Comparison of ENCODE assay signal across 8 cellular contexts in genomic region chr1:86741947-86742572, GRCh38. TPM values are rescaled to one million over a fixed set of nuclear protein-coding genes. Genes with fewer than 3 reads are reported as not detected.
DNase-seq lines count a peak whose midpoint lies in the region; ATAC-seq and TF ChIP-seq lines count a peak whose summit lies in the region.

No MANE protein-coding gene starts in this region.

- no peaks in the 10 kb centered on the region for H4K20me1 ChIP-seq in PC-3 (ENCODE audit: low read length)

- no peaks in the 10 kb centered on the region for H3K79me2 ChIP-seq in PC-3 (ENCODE audit: low read length)

- intact Hi-C loops in PC-3 (cut with micrococcal nuclease) = loop anchor here (5.0 kb wide), 2 partner anchors 240 to 360 kb away; no protein-coding TSS in a partner anchor

- H3K9ac ChIP-seq in PC-3 (ENCODE audit: low read length) = no peak overlapping the region

- H3K4me3 ChIP-seq in AG09309 (ENCODE audit: control insufficient read depth, low read depth, low read length) = no peak overlapping the region
- H3K4me3 ChIP-seq in PC-3 (ENCODE audit: low read length) = no peak overlapping the region

- no TSS peak for BruUV-seq in PC-3 (replicated peaks; lab: Mats Ljungman, UMichigan)

- H3K27ac ChIP-seq in PC-3 (ENCODE audit: low read length) = no peak overlapping the region

- no peaks in the 10 kb centered on the region for H3F3A ChIP-seq in PC-3 (ENCODE audit: low read length, unreplicated experiment)

- peaks cover 3% of the 10 kb centered on the region for H3K9me3 Mint-ChIP-seq in mesothelial cell of epicardium

- DNase-seq in AG09309 (ENCODE audit: low read depth) = no peak
- DNase-seq in GM10266 (ENCODE audit: extremely low spot score) = peak; percentile 15
- peak; percentile 66 for DNase-seq in PC-3
- DNase-seq in cerebellar cortex (ENCODE audit: low spot score) = peak; percentile 42
- no peak for DNase-seq in mesothelial cell of epicardium (ENCODE audit: low spot score in 2 of 2, unreplicated experiment in 2 of 2)
- DNase-seq in NCI-H524 treated with DMSO at 0.1 percent for 48 hours (lab: John Stamatoyannopoulos, UW) = no peak

- no peak overlapping the region for H3K4me3 Mint-ChIP-seq in mesothelial cell of epicardium

- ATAC-seq in PC-3 = peak; percentile 27; the same call in 1 of the 2 replicates
- ATAC-seq in HG02938 (IDR thresholded peaks at IDR 0.05; ENCODE audit: unreplicated experiment) = no peak
- no peak for ATAC-seq in HG02610 (IDR thresholded peaks at IDR 0.05; ENCODE audit: unreplicated experiment)

- POLR2A ChIA-PET in PC-3 (lab: Charles Lee; ENCODE audit: unreplicated experiment) = no interaction called here

- TF ChIP-seq CTCF in AG09309 (IDR thresholded peaks at IDR 0.05; ENCODE audit: control insufficient read depth, insufficient read depth, low read depth, low read length, missing control alignments) (peak; percentile 53), GM10266 (IDR thresholded peaks at IDR 0.05; ENCODE audit: control insufficient read depth, insufficient read depth, low read depth, missing control alignments) (peak; percentile 25), PC-3 (conservative IDR thresholded peaks at IDR 0.05; ENCODE audit: low read depth, low read length) (peak; percentile 84), mesothelial cell of epicardium (IDR thresholded peaks at IDR 0.05; ENCODE audit: unreplicated experiment) (peak; percentile 74)

- H3K9me2 ChIP-seq in PC-3 (replicated peaks; ENCODE audit: low read length) = no peaks in the 10 kb centered on the region

- H3K27me3 ChIP-seq in PC-3 (ENCODE audit: low read length) = no peaks in the 10 kb centered on the region

- no peaks in the 10 kb centered on the region for H3K27me3 Mint-ChIP-seq in mesothelial cell of epicardium (ENCODE audit: low read depth)

- H3K9me3 ChIP-seq in PC-3 (ENCODE audit: low read length) = no peaks in the 10 kb centered on the region

- H3K27ac Mint-ChIP-seq in mesothelial cell of epicardium = no peak overlapping the region

- peaks cover 15% of the 10 kb centered on the region for H3K36me3 Mint-ChIP-seq in mesothelial cell of epicardium

- no peak overlapping the region for H3K4me2 ChIP-seq in PC-3 (ENCODE audit: low read length)

- no peaks in the 10 kb centered on the region for H3K4me1 ChIP-seq in PC-3 (ENCODE audit: insufficient read depth, low read length)

- H3K4me1 Mint-ChIP-seq in mesothelial cell of epicardium = peaks cover 4% of the 10 kb centered on the region

- peaks cover 22% of the 10 kb centered on the region for H3K36me3 ChIP-seq in PC-3 (ENCODE audit: low read depth, low read length)

- CTCF ChIA-PET in PC-3 (lab: Charles Lee) = interaction anchor here (0.5 to 1.8 kb wide), 3 partner anchors 11 to 267 kb away, joined by 3 to 16 read pairs (median 8); partner anchors contain the start of gene SH3GLB1

- no peak overlapping the region for H2AFZ ChIP-seq in PC-3 (ENCODE audit: low read length)

RNA-seq across cellular contexts. Expression of gene SH3GLB1, which starts 37.7 kb away (rescaled TPM):
- total RNA-seq in PC-3 (2014; rRNA removed) = 23.3 and 25.0 TPM in 2 replicates
- total RNA-seq in mesothelial cell of epicardium = 57.7 to 61.2 TPM (median 59.4 TPM) in 3 replicates

Comparison
In these comparisons a context has a peak if more than half of its experiments do, and no peak if none do; other contexts are left out.
1. DNase-seq: peak in GM10266 (single experiment), PC-3 (single experiment) and cerebellar cortex (single experiment); none in AG09309 (single experiment), mesothelial cell of epicardium (0 of 2) and NCI-H524 treated with DMSO at 0.1 percent for 48 hours (single experiment).
2. CTCF ChIP-seq: peak in every context shown above with its lines; median percentile 84 in PC-3; 74 in mesothelial cell of epicardium; 53 in AG09309; 25 in GM10266.